Comparison of ENCODE assay signal across 9 cellular contexts in the genomic region with DNA sequence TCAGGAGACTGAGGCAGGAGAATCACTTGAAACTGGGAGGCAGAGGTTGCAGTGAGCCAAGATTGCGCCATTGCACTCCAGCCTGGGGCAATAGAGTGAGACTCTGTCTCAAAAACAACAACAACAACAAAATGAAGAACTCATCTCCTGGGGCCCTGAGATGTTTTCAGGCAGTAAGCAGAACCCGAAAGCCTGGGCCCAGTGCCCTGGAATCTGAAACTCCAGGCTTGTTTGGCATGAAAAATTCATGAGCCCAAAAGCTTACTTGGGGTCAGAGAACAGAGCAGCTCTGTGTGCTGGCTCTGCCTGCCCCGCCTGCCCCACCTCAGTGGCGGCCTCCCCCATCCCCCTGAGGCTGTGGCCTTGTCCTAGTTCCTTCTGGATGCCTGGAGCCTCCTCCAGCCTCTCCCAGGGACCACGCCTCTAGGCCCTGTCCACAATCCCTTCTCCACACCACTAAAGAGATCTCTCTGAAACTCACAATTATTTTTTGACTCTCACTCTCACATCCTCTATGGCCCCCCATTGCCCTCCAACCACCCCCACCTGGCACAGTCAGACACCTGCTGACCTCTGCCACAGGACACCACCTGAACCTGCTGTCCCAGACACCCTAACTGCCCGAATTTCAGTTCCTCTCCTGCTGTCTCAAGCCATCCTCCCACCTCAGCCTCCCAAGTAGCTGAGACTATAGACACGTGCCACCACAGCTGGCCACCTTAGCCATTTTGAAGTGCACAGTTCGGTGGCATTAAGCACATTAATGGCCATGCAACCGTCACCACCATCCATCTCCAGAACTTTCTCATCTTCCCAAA. TPM values are rescaled to one million over a fixed set of nuclear protein-coding genes. Genes with fewer than 3 reads are reported as not detected.
DNase-seq lines count a peak whose midpoint lies in the region; ATAC-seq and TF ChIP-seq lines count a peak whose summit lies in the region.
"Had no signal": no experiment of that assay in that cellular context is flagged by ENCODE, and none has a peak within 500 bp of the region (broad histone marks: within the 10 kb centered on the region; RNA-seq: fewer than 3 reads in every experiment).

No MANE protein-coding gene starts in this region.

- no peaks in the 10 kb centered on the region for H3K36me3 ChIP-seq in adrenal gland (replicated peaks in 1 of 2)
- H3K36me3 ChIP-seq in MG63, result no peaks in the 10 kb centered on the region

- no peak overlapping the region for H3K4me3 Mint-ChIP-seq in activated CD4-positive, alpha-beta T cell treated with anti-CD3 and anti-CD28 coated beads, Interleukin-2, amount 10 ng/mL, durations not matched to agents 24 days and 14 days
- no peak overlapping the region for H3K4me3 Mint-ChIP-seq in type B pancreatic cell

- no peak for TF ChIP-seq POLR2A in adrenal gland (IDR thresholded peaks at IDR 0.05)

- TF ChIP-seq CTCF in adrenal gland (IDR thresholded peaks at IDR 0.05), result no peak
- TF ChIP-seq CTCF in type B pancreatic cell (conservative IDR thresholded peaks at IDR 0.05), result no peak

- peak; percentile 56 for ATAC-seq in left lobe of liver
- ATAC-seq: A549 had no signal

- peak overlapping the region in 2 of 5 donors; percentile 57 to 73 for H3K27ac ChIP-seq in adrenal gland
- H3K27ac ChIP-seq: A549 had no signal

- H3K4me3 ChIP-seq in adrenal gland, result no peak overlapping the region
- no peak overlapping the region for H3K4me3 ChIP-seq in MG63
- H3K4me3 ChIP-seq: A549 had no signal

- intact Hi-C loops in activated CD4-positive, alpha-beta T cell treated with anti-CD3 and anti-CD28 coated beads, Interleukin-2, amount 10 ng/mL, durations not matched to agents 24 days and 14 days (cut with micrococcal nuclease), result no loop called here
- intact Hi-C loops in adrenal gland (cut with DNase I), result no loop called here

- peaks cover 7 to 9% of the 10 kb centered on the region in 2 donors for H3K4me1 ChIP-seq in adrenal gland (replicated peaks in 1 of 2)
- H3K4me1 ChIP-seq: A549 had no signal

- DNase-seq in activated CD4-positive, alpha-beta T cell treated with anti-CD3 and anti-CD28 coated beads, Interleukin-2, amount 10 ng/mL, durations not matched to agents 24 days and 14 days, result no peak
- DNase-seq in activated CD4-positive, alpha-beta T cell treated with anti-CD3 and anti-CD28 coated beads, Interleukin-2, amount 50 U/mL, for 1 hour, result no peak
- DNase-seq in adrenal gland (peak in 6 of 7 donors; percentile 48 to 75 (median 63)), left lobe of liver (ENCODE audit: low spot score) (no peak), type B pancreatic cell (ENCODE audit: extremely low spot score, unreplicated experiment) (no peak), MG63 (no peak), HT-29 (ENCODE audit: low spot score) (no peak), cerebellar cortex (ENCODE audit: low spot score) (no peak)

- no peaks in the 10 kb centered on the region for H3K36me3 Mint-ChIP-seq in activated CD4-positive, alpha-beta T cell treated with anti-CD3 and anti-CD28 coated beads, Interleukin-2, amount 10 ng/mL, durations not matched to agents 24 days and 14 days (ENCODE audit: low read depth)
- no peaks in the 10 kb centered on the region for H3K36me3 Mint-ChIP-seq in type B pancreatic cell

- peaks cover 4% of the 10 kb centered on the region for H3K27me3 Mint-ChIP-seq in activated CD4-positive, alpha-beta T cell treated with anti-CD3 and anti-CD28 coated beads, Interleukin-2, amount 10 ng/mL, durations not matched to agents 24 days and 14 days
- H3K27me3 Mint-ChIP-seq in type B pancreatic cell, result no peaks in the 10 kb centered on the region

- no peaks in the 10 kb centered on the region for H3K27me3 ChIP-seq in adrenal gland
- peaks cover 18% of the 10 kb centered on the region for H3K27me3 ChIP-seq in MG63

- peaks cover 18% of the 10 kb centered on the region for H3K4me1 Mint-ChIP-seq in activated CD4-positive, alpha-beta T cell treated with anti-CD3 and anti-CD28 coated beads, Interleukin-2, amount 10 ng/mL, durations not matched to agents 24 days and 14 days
- H3K4me1 Mint-ChIP-seq in type B pancreatic cell (ENCODE audit: unreplicated experiment), result peaks cover 9% of the 10 kb centered on the region

- peak overlapping the region; percentile 65 for H3K27ac Mint-ChIP-seq in activated CD4-positive, alpha-beta T cell treated with anti-CD3 and anti-CD28 coated beads, Interleukin-2, amount 10 ng/mL, durations not matched to agents 24 days and 14 days
- H3K27ac Mint-ChIP-seq in type B pancreatic cell, result peak overlapping the region; percentile 66

- no peaks in the 10 kb centered on the region for H3K9me3 Mint-ChIP-seq in activated CD4-positive, alpha-beta T cell treated with anti-CD3 and anti-CD28 coated beads, Interleukin-2, amount 10 ng/mL, durations not matched to agents 24 days and 14 days
- no peaks in the 10 kb centered on the region for H3K9me3 Mint-ChIP-seq in type B pancreatic cell

- H3K9me3 ChIP-seq in adrenal gland (replicated peaks in 1 of 3) (no peaks in the 10 kb centered on the region), MG63 (no peaks in the 10 kb centered on the region)
- H3K9me3 ChIP-seq: A549 had no signal

- 49 to 62% (median 56%) methylated on average over 8 to 9 of the region's 9 CpGs for WGBS in adrenal gland, 4 donors

RNA-seq across cellular contexts. Expression of gene AP1M2, which starts 6.9 kb away (rescaled TPM):
- total RNA-seq in activated CD4-positive, alpha-beta T cell treated with anti-CD3 and anti-CD28 coated beads, Interleukin-2, amount 10 ng/mL, durations not matched to agents 24 days and 14 days, result not detected in 2 replicates
- under 1 TPM in 2 of 8 donors, not detected in 6; 0.19 to 0.43 TPM for total RNA-seq in adrenal gland
- under 1 TPM in 2 of 3 donors, not detected in 1; 0.10 to 0.97 TPM for polyA plus RNA-seq in adrenal gland
- total RNA-seq in left lobe of liver, result 1.0 TPM
- total RNA-seq in type B pancreatic cell (ENCODE audit: low replicate concordance), result 45.2 and 104 TPM in 2 replicates
- total RNA-seq in MG63 (2014; rRNA removed; shearing (Covaris generic); ENCODE audit: low replicate concordance), result 1.4 TPM in 1 of 2 replicates, not detected in the other
- 154 and 159 TPM in 2 replicates for total RNA-seq in HT-29 (2014; rRNA removed; shearing (Covaris generic))

RNA-seq across cellular contexts. Expression of gene CDKN2D, which starts 25.2 kb away (rescaled TPM):
- 41.0 and 44.2 TPM in 2 replicates for total RNA-seq in activated CD4-positive, alpha-beta T cell treated with anti-CD3 and anti-CD28 coated beads, Interleukin-2, amount 10 ng/mL, durations not matched to agents 24 days and 14 days
- total RNA-seq in adrenal gland (10 to 100 TPM in 1 of 8 donors, 1 to 10 TPM in 7; 1.9 to 15.1 (median 6.4) TPM), left lobe of liver (1.3 TPM), type B pancreatic cell (ENCODE audit: low replicate concordance) (4.8 and 6.5 TPM in 2 replicates)
- polyA plus RNA-seq in adrenal gland, result 10 to 100 TPM in 2 of 3 donors, 1 to 10 TPM in 1; 7.4 to 11.2 (median 10.0) TPM
- 24.9 and 43.3 TPM in 2 replicates for total RNA-seq in MG63 (2014; rRNA removed; shearing (Covaris generic); ENCODE audit: low replicate concordance)
- 21.1 and 23.0 TPM in 2 replicates for total RNA-seq in HT-29 (2014; rRNA removed; shearing (Covaris generic))

RNA-seq across cellular contexts. Expression of gene KRI1, which starts 28.2 kb away (rescaled TPM):
- 84.0 and 90.6 TPM in 2 replicates for total RNA-seq in activated CD4-positive, alpha-beta T cell treated with anti-CD3 and anti-CD28 coated beads, Interleukin-2, amount 10 ng/mL, durations not matched to agents 24 days and 14 days
- 10 to 100 TPM in 7 of 8 donors, 1 to 10 TPM in 1; 7.1 to 32.4 (median 18.8) TPM for total RNA-seq in adrenal gland
- polyA plus RNA-seq in adrenal gland, result 10 to 100 TPM; 29.7 to 69.0 (median 29.8) TPM
- 10.4 TPM for total RNA-seq in left lobe of liver
- total RNA-seq in type B pancreatic cell (ENCODE audit: low replicate concordance), result 19.0 and 34.4 TPM in 2 replicates
- total RNA-seq in MG63 (2014; rRNA removed; shearing (Covaris generic); ENCODE audit: low replicate concordance), result 31.7 and 43.3 TPM in 2 replicates
- total RNA-seq in HT-29 (2014; rRNA removed; shearing (Covaris generic)), result 38.3 and 68.1 TPM in 2 replicates

RNA-seq across cellular contexts. Expression of gene SLC44A2, which starts 31.3 kb away (rescaled TPM):
- total RNA-seq in activated CD4-positive, alpha-beta T cell treated with anti-CD3 and anti-CD28 coated beads, Interleukin-2, amount 10 ng/mL, durations not matched to agents 24 days and 14 days, result 85.5 and 98.6 TPM in 2 replicates
- 100 to 1,000 TPM in 4 of 8 donors, 10 to 100 TPM in 4; 48.8 to 188 (median 100) TPM for total RNA-seq in adrenal gland
- polyA plus RNA-seq in adrenal gland, result 10 to 100 TPM; 67.3 to 92.3 (median 68.1) TPM
- total RNA-seq in left lobe of liver, result 12.9 TPM
- 148 and 227 TPM in 2 replicates for total RNA-seq in type B pancreatic cell (ENCODE audit: low replicate concordance)
- total RNA-seq in MG63 (2014; rRNA removed; shearing (Covaris generic); ENCODE audit: low replicate concordance), result 0.54 and 3.3 TPM in 2 replicates
- 48.5 and 80.6 TPM in 2 replicates for total RNA-seq in HT-29 (2014; rRNA removed; shearing (Covaris generic))

RNA-seq across cellular contexts. Expression of gene ATG4D, which starts 50.3 kb away (rescaled TPM):
- total RNA-seq in activated CD4-positive, alpha-beta T cell treated with anti-CD3 and anti-CD28 coated beads, Interleukin-2, amount 10 ng/mL, durations not matched to agents 24 days and 14 days, result 36.7 and 40.8 TPM in 2 replicates
- total RNA-seq in adrenal gland (10 to 100 TPM; 26.4 to 93.7 (median 38.5) TPM), left lobe of liver (11.6 TPM), type B pancreatic cell (ENCODE audit: low replicate concordance) (35.8 and 44.6 TPM in 2 replicates)
- 10 to 100 TPM in 2 of 3 donors, 1 to 10 TPM in 1; 7.4 to 58.2 (median 53.2) TPM for polyA plus RNA-seq in adrenal gland
- total RNA-seq in MG63 (2014; rRNA removed; shearing (Covaris generic); ENCODE audit: low replicate concordance), result 16.6 and 27.0 TPM in 2 replicates
- total RNA-seq in HT-29 (2014; rRNA removed; shearing (Covaris generic)), result 36.0 and 36.8 TPM in 2 replicates

Comparison
In these comparisons a context has a peak if more than half of its experiments do, and no peak if none do; other contexts are left out.
1. DNase-seq: peak in adrenal gland (6 of 7); none in activated CD4-positive, alpha-beta T cell treated with anti-CD3 and anti-CD28 coated beads, Interleukin-2, amount 10 ng/mL, durations not matched to agents 24 days and 14 days (single experiment), activated CD4-positive, alpha-beta T cell treated with anti-CD3 and anti-CD28 coated beads, Interleukin-2, amount 50 U/mL, for 1 hour (single experiment), left lobe of liver (single experiment), type B pancreatic cell (single experiment), MG63 (single experiment), HT-29 (single experiment) and cerebellar cortex (single experiment).
2. RNA of gene AP1M2, which starts 6.9 kb away (total RNA-seq): 154 to 159 TPM in HT-29 and 45.2 to 104 TPM in type B pancreatic cell; 1.4 TPM in MG63, 1.0 TPM in left lobe of liver (single experiment), not detected in activated CD4-positive, alpha-beta T cell treated with anti-CD3 and anti-CD28 coated beads, Interleukin-2, amount 10 ng/mL, durations not matched to agents 24 days and 14 days and 0.19 to 0.43 TPM in adrenal gland; every median in the first group is over 10 times any median in the second.